1 cellular context compared by ENCODE assay signal in the genomic region with DNA sequence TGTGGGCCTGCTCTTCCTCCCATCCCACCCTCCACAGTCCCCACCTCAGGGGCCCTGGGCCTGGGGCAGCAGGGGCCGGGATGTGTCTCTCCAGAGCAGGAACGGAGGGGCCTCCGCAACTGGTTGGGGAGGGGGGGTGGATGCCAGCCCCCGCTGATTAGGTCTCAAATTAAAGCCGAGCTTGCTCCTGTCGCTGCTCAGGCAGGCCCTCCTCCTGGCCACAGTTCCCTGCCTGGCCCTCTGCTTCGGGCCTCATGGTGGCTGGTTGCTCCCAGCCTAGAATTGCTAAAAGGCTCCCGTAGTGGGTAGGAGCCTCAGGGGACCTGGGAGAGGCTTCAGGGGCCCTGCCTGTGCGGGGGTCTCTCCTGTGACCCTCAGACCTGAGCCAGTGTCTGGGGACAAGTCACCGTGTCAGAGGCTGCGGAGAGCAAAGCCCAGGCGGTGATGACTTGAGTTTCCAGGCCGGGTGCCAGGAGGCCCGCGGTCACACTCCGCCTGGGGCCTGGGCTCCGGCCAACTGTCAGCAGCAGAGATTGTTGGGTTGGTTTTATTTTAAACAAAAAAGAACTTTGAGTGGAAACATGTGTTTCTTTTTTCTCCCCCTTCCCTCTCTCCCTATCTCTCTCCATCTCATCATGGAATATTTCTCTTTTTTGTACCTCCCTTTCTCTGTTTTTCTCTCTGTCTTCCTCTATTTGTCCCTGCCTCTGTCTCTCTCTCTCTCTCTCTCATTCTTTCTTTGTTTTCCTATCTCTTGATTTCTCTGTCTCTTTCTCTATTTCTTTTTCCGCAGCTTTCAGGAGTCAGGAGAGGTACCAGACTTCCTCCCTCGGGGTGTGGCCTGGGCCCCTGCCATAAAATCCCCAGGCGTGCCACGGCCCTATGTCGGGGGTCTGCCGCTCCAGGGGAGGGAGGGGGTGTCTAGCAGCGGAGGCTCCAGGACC.
A peak's percentile ranks its signal among the peaks of the same experiment; 100 is the strongest.
TF ChIP-seq lines count a peak whose summit lies in the region.

No MANE protein-coding gene starts in this region.

TF ChIP-seq in HepG2, 621 proteins besides CTCF, POLR2A, EP300 and RAD21 (continued from another document and continues in another):
- TF ChIP-seq ZNF687 (CRISPR knock-in tag; IDR thresholded peaks at IDR 0.05) (peak; percentile 95), ZNF768 (CRISPR knock-in tag; IDR thresholded peaks at IDR 0.05) (0 out of 2 replicates have a peak, but pooled peaks have one; percentile 26), NFYC (CRISPR knock-in tag; IDR thresholded peaks at IDR 0.05) (no peak), KAT8 (CRISPR knock-in tag; IDR thresholded peaks at IDR 0.05) (peak; percentile 39; the same call in 1 of the 2 replicates), ZNF501 (CRISPR knock-in tag; IDR thresholded peaks at IDR 0.05) (0 out of 2 replicates have a peak, but pooled peaks have one; percentile 39), AGO1 (IDR thresholded peaks at IDR 0.05; ENCODE audit: low read depth, low read length, poor library complexity, severe bottlenecking) (no peak), ZNF232 (CRISPR knock-in tag; IDR thresholded peaks at IDR 0.05; ENCODE audit: borderline replicate concordance) (peak; percentile 83; the same call in 1 of the 2 replicates), TAF1 (CRISPR knock-in tag; IDR thresholded peaks at IDR 0.05) (0 out of 2 replicates have a peak, but pooled peaks have one; percentile 33), ZNF512B (CRISPR knock-in tag; IDR thresholded peaks at IDR 0.05; ENCODE audit: borderline replicate concordance) (no peak), ZNF749 (CRISPR knock-in tag; IDR thresholded peaks at IDR 0.05; ENCODE audit: borderline replicate concordance) (no peak), NR2F6 (IDR thresholded peaks at IDR 0.05) (no peak), NR2F6 (CRISPR knock-in tag; IDR thresholded peaks at IDR 0.05) (0 out of 2 replicates have a peak, but pooled peaks have one; percentile 16), ATF4 (CRISPR knock-in tag; IDR thresholded peaks at IDR 0.05) (no peak), GPBP1L1 (CRISPR knock-in tag; IDR thresholded peaks at IDR 0.05) (no peak), SRSF1 (optimal IDR thresholded peaks at IDR 0.05; ENCODE audit: low read depth, low read length) (no peak), NCOA5 (CRISPR knock-in tag; IDR thresholded peaks at IDR 0.05) (0 out of 2 replicates have a peak, but pooled peaks have one; percentile 80), JUND (CRISPR knock-in tag; IDR thresholded peaks at IDR 0.05) (no peak), ZNF800 (CRISPR knock-in tag; IDR thresholded peaks at IDR 0.05) (peak; percentile 64; the same call in 1 of the 2 replicates), LCORL (IDR thresholded peaks at IDR 0.05) (no peak), LCORL (CRISPR knock-in tag; IDR thresholded peaks at IDR 0.05) (0 out of 2 replicates have a peak, but pooled peaks have one; percentile 34), ZNF850 (CRISPR knock-in tag; conservative IDR thresholded peaks at IDR 0.05) (no peak), HOXA9 (CRISPR knock-in tag; IDR thresholded peaks at IDR 0.05; ENCODE audit: borderline replicate concordance) (no peak), ATF7-NPFF (CRISPR knock-in tag; IDR thresholded peaks at IDR 0.05; ENCODE audit: low read depth) (no peak), ZNF546 (CRISPR knock-in tag; conservative IDR thresholded peaks at IDR 0.05) (no peak), HDAC1 (CRISPR knock-in tag; IDR thresholded peaks at IDR 0.05) (peak; percentile 7; the same call in 1 of the 2 replicates), ZNF574 (CRISPR knock-in tag; IDR thresholded peaks at IDR 0.05) (peak; percentile 37), ZSCAN31 (CRISPR knock-in tag; IDR thresholded peaks at IDR 0.05; ENCODE audit: low read depth) (no peak), MED1 (CRISPR knock-in tag; IDR thresholded peaks at IDR 0.05) (peak; percentile 49), RFX1 (IDR thresholded peaks at IDR 0.05) (no peak), PLSCR1 (CRISPR knock-in tag; IDR thresholded peaks at IDR 0.05; ENCODE audit: borderline replicate concordance) (no peak), ZNF317 (CRISPR knock-in tag; IDR thresholded peaks at IDR 0.05) (0 out of 2 replicates have a peak, but pooled peaks have one; percentile 18)
- TF ChIP-seq, protein P1, sequence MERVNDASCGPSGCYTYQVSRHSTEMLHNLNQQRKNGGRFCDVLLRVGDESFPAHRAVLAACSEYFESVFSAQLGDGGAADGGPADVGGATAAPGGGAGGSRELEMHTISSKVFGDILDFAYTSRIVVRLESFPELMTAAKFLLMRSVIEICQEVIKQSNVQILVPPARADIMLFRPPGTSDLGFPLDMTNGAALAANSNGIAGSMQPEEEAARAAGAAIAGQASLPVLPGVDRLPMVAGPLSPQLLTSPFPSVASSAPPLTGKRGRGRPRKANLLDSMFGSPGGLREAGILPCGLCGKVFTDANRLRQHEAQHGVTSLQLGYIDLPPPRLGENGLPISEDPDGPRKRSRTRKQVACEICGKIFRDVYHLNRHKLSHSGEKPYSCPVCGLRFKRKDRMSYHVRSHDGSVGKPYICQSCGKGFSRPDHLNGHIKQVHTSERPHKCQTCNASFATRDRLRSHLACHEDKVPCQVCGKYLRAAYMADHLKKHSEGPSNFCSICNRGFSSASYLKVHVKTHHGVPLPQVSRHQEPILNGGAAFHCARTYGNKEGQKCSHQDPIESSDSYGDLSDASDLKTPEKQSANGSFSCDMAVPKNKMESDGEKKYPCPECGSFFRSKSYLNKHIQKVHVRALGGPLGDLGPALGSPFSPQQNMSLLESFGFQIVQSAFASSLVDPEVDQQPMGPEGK (CRISPR knock-in tag; IDR thresholded peaks at IDR 0.05) = peak; percentile 47
- TF ChIP-seq, protein P2, sequence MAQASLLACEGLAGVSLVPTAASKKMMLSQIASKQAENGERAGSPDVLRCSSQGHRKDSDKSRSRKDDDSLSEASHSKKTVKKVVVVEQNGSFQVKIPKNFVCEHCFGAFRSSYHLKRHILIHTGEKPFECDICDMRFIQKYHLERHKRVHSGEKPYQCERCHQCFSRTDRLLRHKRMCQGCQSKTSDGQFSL (CRISPR knock-in tag; IDR thresholded peaks at IDR 0.05) = no peak
- TF ChIP-seq, protein P3, sequence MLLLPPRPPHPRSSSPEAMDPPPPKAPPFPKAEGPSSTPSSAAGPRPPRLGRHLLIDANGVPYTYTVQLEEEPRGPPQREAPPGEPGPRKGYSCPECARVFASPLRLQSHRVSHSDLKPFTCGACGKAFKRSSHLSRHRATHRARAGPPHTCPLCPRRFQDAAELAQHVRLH (CRISPR knock-in tag; IDR thresholded peaks at IDR 0.05; ENCODE audit: borderline replicate concordance, low read depth) = peak; percentile 17; the same call in 1 of the 2 replicates
